In the genomic region with DNA sequence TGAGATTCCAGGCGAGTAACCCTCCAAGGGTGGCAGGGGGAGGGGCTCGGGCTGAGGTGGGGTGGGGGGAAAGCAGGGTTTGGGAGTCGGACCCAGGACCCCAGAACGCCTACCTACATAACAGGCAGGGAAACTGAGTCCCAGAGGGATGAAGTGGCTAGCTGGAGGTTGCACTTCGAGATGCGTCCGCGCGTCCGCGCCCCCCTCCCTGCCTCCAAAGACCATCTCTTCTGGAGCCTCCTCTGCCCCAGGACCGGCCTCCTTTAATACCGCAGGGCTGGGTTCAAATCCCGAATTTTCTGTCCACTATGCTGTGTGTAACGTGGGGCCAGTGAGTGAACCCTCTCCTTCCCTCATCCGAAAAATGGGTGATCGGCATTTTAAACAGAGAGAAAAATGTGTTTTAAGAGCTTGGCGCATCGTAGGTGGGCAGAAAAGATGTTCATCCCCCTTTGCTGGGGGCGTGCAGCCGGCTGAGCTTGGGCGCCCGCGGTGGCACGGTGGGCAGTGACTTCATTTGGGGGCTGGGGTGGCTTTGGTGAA, we compare ENCODE assay signal across 11 cellular contexts. TPM values are rescaled to one million over a fixed set of nuclear protein-coding genes. Genes with fewer than 3 reads are reported as not detected.
DNase-seq lines count a peak whose midpoint lies in the region; ATAC-seq and TF ChIP-seq lines count a peak whose summit lies in the region.
"Had no signal": no experiment of that assay in that cellular context is flagged by ENCODE, and none has a peak within 500 bp of the region (broad histone marks: within the 10 kb centered on the region; RNA-seq: fewer than 3 reads in every experiment).

No MANE protein-coding gene starts in this region.

- H3K4me1 Mint-ChIP-seq in brain = peaks cover 11% of the 10 kb centered on the region

- H3K36me3 Mint-ChIP-seq in brain = no peaks in the 10 kb centered on the region

- peaks cover 73% of the 10 kb centered on the region for H3K27me3 Mint-ChIP-seq in brain

- TF ChIP-seq POLR2A in vagina (IDR thresholded peaks at IDR 0.05) = no peak

- intact Hi-C loops in left ventricle myocardium inferior (cut with micrococcal nuclease) (no loop called here), left ventricle myocardium superior (cut with micrococcal nuclease) (no loop called here), mucosa of descending colon (cut with DNase I, micrococcal nuclease) (no loop called here), vagina (cut with DNase I) (no loop called here)

- ATAC-seq in left ventricle myocardium superior = no peak
- no peak for ATAC-seq in mucosa of descending colon
- ATAC-seq in HG02981 (IDR thresholded peaks at IDR 0.05; ENCODE audit: unreplicated experiment) = no peak

- H3K27ac ChIP-seq in left ventricle myocardium inferior (replicated peaks) = no peak overlapping the region
- no peak overlapping the region for H3K27ac ChIP-seq in vagina
- H3K27ac ChIP-seq: heart right ventricle had no signal

- no peak overlapping the region for H3K27ac Mint-ChIP-seq in brain

- H3K9me3 ChIP-seq in left ventricle myocardium inferior (replicated peaks) (no peaks in the 10 kb centered on the region), mucosa of descending colon (no peaks in the 10 kb centered on the region), vagina (no peaks in the 10 kb centered on the region)
- H3K9me3 ChIP-seq: heart right ventricle had no signal

- H3K27me3 ChIP-seq in left ventricle myocardium inferior (ENCODE audit: low read depth) (peaks cover 82% of the 10 kb centered on the region), vagina (peaks cover 6% of the 10 kb centered on the region)

- peak overlapping the region; percentile 32 for H3K4me3 ChIP-seq in left ventricle myocardium inferior
- H3K4me3 ChIP-seq in mucosa of descending colon = peak overlapping the region; percentile 30
- peak overlapping the region; percentile 22 to 26 for H3K4me3 ChIP-seq in vagina

- no peak for DNase-seq in left ventricle myocardium inferior
- DNase-seq in left ventricle myocardium superior = no peak
- DNase-seq in mucosa of descending colon = no peak
- DNase-seq in vagina (ENCODE audit: extremely low spot score in 2 of 2) = no peak
- no peak for DNase-seq in GM03348 (ENCODE audit: low spot score)
- DNase-seq in NCI-H446 treated with DMSO at 0.1 percent for 48 hours (lab: John Stamatoyannopoulos, UW) = no peak

- peak overlapping the region; percentile 41 to 76 (median 72) for H3K4me3 Mint-ChIP-seq in brain

- no peaks in the 10 kb centered on the region for H3K9me3 Mint-ChIP-seq in brain

- no peaks in the 10 kb centered on the region for H3K36me3 ChIP-seq in left ventricle myocardium inferior
- no peaks in the 10 kb centered on the region for H3K36me3 ChIP-seq in mucosa of descending colon (ENCODE audit: low read depth)
- no peaks in the 10 kb centered on the region for H3K36me3 ChIP-seq in vagina
- H3K36me3 ChIP-seq: heart right ventricle had no signal

- TF ChIP-seq CTCF in left ventricle myocardium inferior (IDR thresholded peaks at IDR 0.05; ENCODE audit: borderline replicate concordance) = no peak
- TF ChIP-seq CTCF in brain (conservative IDR thresholded peaks at IDR 0.05) = no peak
- TF ChIP-seq CTCF in mucosa of descending colon (IDR thresholded peaks at IDR 0.05) = no peak
- TF ChIP-seq CTCF in vagina (IDR thresholded peaks at IDR 0.05) = no peak

- H3K4me1 ChIP-seq in left ventricle myocardium inferior (peaks cover 25% of the 10 kb centered on the region), mucosa of descending colon (ENCODE audit: low read depth) (peaks cover 56% of the 10 kb centered on the region), vagina (peaks cover 12% of the 10 kb centered on the region)

RNA-seq across cellular contexts. Expression of gene TJP3, which starts 13.8 kb away (rescaled TPM):
- total RNA-seq in left ventricle myocardium inferior (not detected), left ventricle myocardium superior (0.22 TPM), mucosa of descending colon (100 to 1,000 TPM; 167 to 357 (median 285) TPM), vagina (17.7 TPM)
- polyA plus RNA-seq in brain (ENCODE audit: insufficient read depth, low read depth, low replicate concordance) = 3.8 TPM

RNA-seq across cellular contexts. Expression of gene PIP5K1C, which starts 21.7 kb away (rescaled TPM):
- 31.6 TPM for total RNA-seq in left ventricle myocardium inferior
- 34.7 TPM for total RNA-seq in left ventricle myocardium superior
- 51.0 TPM for polyA plus RNA-seq in brain (ENCODE audit: insufficient read depth, low read depth, low replicate concordance)
- 10 to 100 TPM; 23.1 to 95.2 (median 23.2) TPM for total RNA-seq in mucosa of descending colon
- total RNA-seq in vagina = 24.1 TPM

RNA-seq across cellular contexts. Expression of gene APBA3, which starts 39.5 kb away (rescaled TPM):
- total RNA-seq in left ventricle myocardium inferior = 14.2 TPM
- 12.5 TPM for total RNA-seq in left ventricle myocardium superior
- polyA plus RNA-seq in brain (ENCODE audit: insufficient read depth, low read depth, low replicate concordance) = 36.8 TPM
- total RNA-seq in mucosa of descending colon = 10 to 100 TPM; 18.9 to 23.0 (median 19.2) TPM
- total RNA-seq in vagina = 46.2 TPM

RNA-seq across cellular contexts. Expression of gene MRPL54, which starts 40.5 kb away (rescaled TPM):
- total RNA-seq in left ventricle myocardium inferior (64.1 TPM), left ventricle myocardium superior (70.8 TPM), mucosa of descending colon (10 to 100 TPM; 51.6 to 64.9 (median 56.2) TPM), vagina (30.4 TPM)
- polyA plus RNA-seq in brain (ENCODE audit: insufficient read depth, low read depth, low replicate concordance) = 177 TPM

RNA-seq across cellular contexts. Expression of gene RAX2, which starts 50.1 kb away (rescaled TPM):
- total RNA-seq in left ventricle myocardium inferior (not detected), left ventricle myocardium superior (not detected), mucosa of descending colon (not detected), vagina (not detected)
- not detected for polyA plus RNA-seq in brain (ENCODE audit: insufficient read depth, low read depth, low replicate concordance)
- total RNA-seq: bronchial epithelial cell, heart right ventricle, M059J had no signal
- polyA plus RNA-seq: heart right ventricle had no signal

Comparison
In these comparisons a context has a peak if more than half of its experiments do, and no peak if none do; other contexts are left out.
1. RNA of gene TJP3, which starts 13.8 kb away (total RNA-seq): 167 to 357 TPM in mucosa of descending colon and 17.7 TPM in vagina (single experiment); 0.22 TPM in left ventricle myocardium superior (single experiment) and not detected in left ventricle myocardium inferior (single experiment); every median in the first group is over 10 times any median in the second.
2. Peak in every context shown above with its lines, with median percentiles within 50 percentile points of each other: H3K4me3 ChIP-seq.